In genomic region chr4:29908276-29908675, GRCh38 we compare ENCODE assay signal across 1 cellular context.
TF ChIP-seq lines count a peak whose summit lies in the region.

No MANE protein-coding gene starts in this region.

TF ChIP-seq in IMR-90, 13 proteins besides CTCF, POLR2A, EP300 and RAD21:
- TF ChIP-seq SMC3 (IDR thresholded peaks at IDR 0.05; ENCODE audit: low read depth, low read length) (no peak), ELK1 (IDR thresholded peaks at IDR 0.05; ENCODE audit: borderline replicate concordance, low read depth, low read length) (no peak), CHD1 (IDR thresholded peaks at IDR 0.05; ENCODE audit: low read depth, low read length) (no peak), MXI1 (IDR thresholded peaks at IDR 0.05; ENCODE audit: borderline replicate concordance, low read depth, low read length) (no peak), RCOR1 (IDR thresholded peaks at IDR 0.05; ENCODE audit: insufficient replicate concordance, low read length) (no peak), MAFK (IDR thresholded peaks at IDR 0.05; ENCODE audit: low read depth, low read length) (no peak), NFE2L2 (IDR thresholded peaks at IDR 0.05; ENCODE audit: low read depth, low read length) (no peak), FOS (IDR thresholded peaks at IDR 0.05; ENCODE audit: low read depth, low read length) (no peak), BHLHE40 (IDR thresholded peaks at IDR 0.05; ENCODE audit: low read depth, low read length) (no peak), USF2 (IDR thresholded peaks at IDR 0.05; ENCODE audit: low read depth, low read length) (no peak), RFX5 (IDR thresholded peaks at IDR 0.05; ENCODE audit: low read depth, low read length) (no peak), CEBPB (IDR thresholded peaks at IDR 0.05; ENCODE audit: low read depth, low read length) (no peak), MAZ (IDR thresholded peaks at IDR 0.05; ENCODE audit: borderline replicate concordance, low read depth, low read length) (no peak)
TF ChIP-seq in IMR-90: peak in this region for 0.
